In genomic region chr15:95559875-95560394, GRCh38 we compare ENCODE assay signal across 10 cellular contexts.
DNase-seq lines count a peak whose midpoint lies in the region; ATAC-seq and TF ChIP-seq lines count a peak whose summit lies in the region.
"Had no signal": no experiment of that assay in that cellular context is flagged by ENCODE, and none has a peak within 500 bp of the region (broad histone marks: within the 10 kb centered on the region; RNA-seq: fewer than 3 reads in every experiment).

No MANE protein-coding gene starts in this region.

- DNase-seq in ELR (ENCODE audit: low read depth) (peak; percentile 94), NCI-H226 (peak; percentile 95), dermis blood vessel endothelial cell (peak; percentile 78), omental fat pad (ENCODE audit: low spot score) (no peak), NCI-H345 (lab: John Stamatoyannopoulos, UW) (no peak)
- DNase-seq: activated naive CD4-positive, alpha-beta T cell treated with anti-CD3 and anti-CD28 coated beads for 36 hours had no signal

- H3K27ac Mint-ChIP-seq in stimulated activated memory B cell treated with anti-CD40 and anti-IgM and Interleukin-4, amounts not matched to agents 10 μg/mL and 1 μg/mL and 100 μg/mL, for 72 hours: no peak overlapping the region
- H3K27ac Mint-ChIP-seq: activated naive CD4-positive, alpha-beta T cell treated with anti-CD3 and anti-CD28 coated beads for 36 hours had no signal

- peaks cover 6% of the 10 kb centered on the region for H3K9me3 Mint-ChIP-seq in stimulated activated memory B cell treated with anti-CD40 and anti-IgM and Interleukin-4, amounts not matched to agents 10 μg/mL and 1 μg/mL and 100 μg/mL, for 72 hours
- H3K9me3 Mint-ChIP-seq: activated naive CD4-positive, alpha-beta T cell treated with anti-CD3 and anti-CD28 coated beads for 36 hours had no signal

- TF ChIP-seq CTCF in omental fat pad (IDR thresholded peaks at IDR 0.05): no peak

- no peaks in the 10 kb centered on the region for H3K4me1 Mint-ChIP-seq in stimulated activated memory B cell treated with anti-CD40 and anti-IgM and Interleukin-4, amounts not matched to agents 10 μg/mL and 1 μg/mL and 100 μg/mL, for 72 hours

- H3K4me3 Mint-ChIP-seq in stimulated activated memory B cell treated with anti-CD40 and anti-IgM and Interleukin-4, amounts not matched to agents 10 μg/mL and 1 μg/mL and 100 μg/mL, for 72 hours: no peak overlapping the region
- H3K4me3 Mint-ChIP-seq: activated naive CD4-positive, alpha-beta T cell treated with anti-CD3 and anti-CD28 coated beads for 36 hours; natural killer cell treated with Interleukin-12 subunit alpha and Interleukin-12 subunit beta and Interleukin-15 and Interleukin-18, amount 100 ng/mL, for 72 hours had no signal

- ATAC-seq in omental fat pad (ENCODE audit: low FRiP score) (peak; percentile 61), HG02759 (IDR thresholded peaks at IDR 0.05; ENCODE audit: unreplicated experiment) (no peak), GM18511 (IDR thresholded peaks at IDR 0.05; ENCODE audit: unreplicated experiment) (no peak)
- no peak for ATAC-seq in stimulated activated memory B cell treated with anti-CD40 and anti-IgM and Interleukin-4, amounts not matched to agents 10 μg/mL and 1 μg/mL and 100 μg/mL, for 72 hours

- H3K27me3 Mint-ChIP-seq in stimulated activated memory B cell treated with anti-CD40 and anti-IgM and Interleukin-4, amounts not matched to agents 10 μg/mL and 1 μg/mL and 100 μg/mL, for 72 hours: no peaks in the 10 kb centered on the region

- no peaks in the 10 kb centered on the region for H3K36me3 Mint-ChIP-seq in stimulated activated memory B cell treated with anti-CD40 and anti-IgM and Interleukin-4, amounts not matched to agents 10 μg/mL and 1 μg/mL and 100 μg/mL, for 72 hours
- H3K36me3 Mint-ChIP-seq: natural killer cell treated with Interleukin-12 subunit alpha and Interleukin-12 subunit beta and Interleukin-15 and Interleukin-18, amount 100 ng/mL, for 72 hours had no signal

Comparison
In these comparisons a context has a peak if more than half of its experiments do, and no peak if none do; other contexts are left out.
1. DNase-seq: peak in ELR (single experiment), NCI-H226 (single experiment) and dermis blood vessel endothelial cell (single experiment); none in omental fat pad (single experiment) and NCI-H345 (single experiment).